In genomic region chr7:150334108-150334507, GRCh38 we compare ENCODE assay signal across 1 cellular context.
TF ChIP-seq lines count a peak whose summit lies in the region.

No MANE protein-coding gene starts in this region.

TF ChIP-seq in IMR-90, 13 proteins besides CTCF, POLR2A, EP300 and RAD21:
- TF ChIP-seq MAZ (IDR thresholded peaks at IDR 0.05; ENCODE audit: borderline replicate concordance, low read depth, low read length) (no peak), USF2 (IDR thresholded peaks at IDR 0.05; ENCODE audit: low read depth, low read length) (no peak), CHD1 (IDR thresholded peaks at IDR 0.05; ENCODE audit: low read depth, low read length) (no peak)
